ENCODE assay signal across 27 cellular contexts in the genomic region with DNA sequence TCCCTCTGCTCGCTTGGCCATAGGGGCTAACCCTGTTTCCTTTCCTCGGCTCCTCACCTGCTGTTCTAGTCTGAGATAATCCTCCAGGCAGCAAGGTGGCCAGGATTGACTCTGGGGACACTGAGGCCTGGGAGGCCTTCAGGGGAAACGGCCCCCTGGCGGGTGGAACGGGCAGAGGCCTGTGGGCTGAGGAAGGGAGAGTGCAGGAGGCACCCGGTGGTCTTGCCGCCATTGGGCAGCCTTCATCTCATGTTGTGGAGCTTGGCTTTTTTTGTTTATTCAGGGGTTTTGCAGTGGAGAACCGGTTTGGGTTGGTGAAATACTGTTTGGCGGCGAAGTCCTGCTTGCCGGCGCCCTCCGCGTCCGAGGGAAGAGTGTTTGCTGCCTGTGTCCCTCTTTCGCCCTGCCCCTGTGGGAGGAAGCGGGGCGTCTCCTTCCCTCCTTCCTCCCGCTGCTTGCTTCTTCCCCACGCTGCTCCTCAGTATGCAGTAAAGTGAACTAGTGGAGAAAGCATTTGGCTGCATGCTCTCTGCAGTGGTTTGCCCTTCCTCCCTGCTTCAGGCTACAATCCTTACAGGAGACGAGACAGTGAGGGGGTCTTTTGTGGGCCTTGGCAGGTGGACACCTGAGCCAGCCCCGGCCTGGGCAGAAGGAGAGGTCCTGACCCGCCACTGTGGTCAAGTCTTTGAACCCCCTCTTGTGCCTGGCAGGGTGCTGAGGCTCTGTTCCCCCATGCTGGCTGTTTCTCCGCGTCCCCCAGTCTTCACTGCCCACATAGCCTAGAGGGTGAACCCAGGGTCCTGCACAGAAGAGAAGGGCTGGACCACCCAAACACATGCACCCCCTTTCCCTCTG. TPM values are rescaled to one million over a fixed set of nuclear protein-coding genes. Genes with fewer than 3 reads are reported as not detected.
"Had no signal": no experiment of that assay in that cellular context is flagged by ENCODE, and none has a peak within 500 bp of the region (broad histone marks: within the 10 kb centered on the region; RNA-seq: fewer than 3 reads in every experiment).

No MANE protein-coding gene starts in this region.

- DNase-seq: activated CD4-positive, alpha-beta T cell treated with anti-CD3 and anti-CD28 coated beads, Interleukin-2, amount 50 U/mL, for 4 hours; activated CD8-positive, alpha-beta memory T cell treated with anti-CD3 and anti-CD28 coated beads for 24 hours; activated CD8-positive, alpha-beta memory T cell treated with anti-CD3 and anti-CD28 coated beads, Interleukin-2, amount 50 U/mL, for 4 hours; activated gamma-delta T cell treated with Interleukin-2 at 50 U/mL for 16 hours; activated T-cell treated with anti-CD3 and anti-CD28 coated beads, Interleukin-2, amount 50 U/mL, for 48 hours; effector CD4-positive, alpha-beta T cell; foreskin melanocyte; hippocampal formation; kidney glomerular epithelial cell; naive thymus-derived CD8-positive, alpha-beta T cell; right cardiac atrium; stimulated activated CD4-positive, alpha-beta T cell treated with anti-CD3 and anti-CD28 coated beads, Interleukin-2, amount 100 ng/mL, for 24 hours; stimulated activated naive CD8-positive, alpha-beta T cell treated with anti-CD3 and anti-CD28 coated beads, Interleukin-15, amount 100 ng/mL, for 72 hours; T-helper 9 cell had no signal

- H3K9me3 ChIP-seq: left lung, neutrophil, pancreas, tibial artery had no signal

- H3K4me3 ChIP-seq: left lung, pancreas, tibial artery had no signal

- H3K27ac ChIP-seq: left lung, neutrophil, pancreas, tibial artery had no signal

- H3K27me3 ChIP-seq: left lung, neutrophil, pancreas, tibial artery had no signal

- H3K4me1 ChIP-seq: left lung, pancreas, tibial artery had no signal

RNA-seq across cellular contexts. Expression of a gene that starts 30.8 kb away (rescaled TPM):
- total RNA-seq: aorta; cardiac septum; endothelial cell of umbilical vein; esophagus mucosa; left lung; lung microvascular endothelial cell; mesothelial cell of epicardium; right cardiac atrium; skeletal muscle tissue; T-helper 1 cell treated with Interleukin-12 subunit alpha and Interleukin-12 subunit beta and Interleukin-4 antibody, amounts not matched to agents 30 ng/mL and 1 ng/mL, for 36 hours; urinary bladder had no signal
- polyA plus RNA-seq: aorta, endothelial cell of umbilical vein, urinary bladder had no signal
